In the genomic region with DNA sequence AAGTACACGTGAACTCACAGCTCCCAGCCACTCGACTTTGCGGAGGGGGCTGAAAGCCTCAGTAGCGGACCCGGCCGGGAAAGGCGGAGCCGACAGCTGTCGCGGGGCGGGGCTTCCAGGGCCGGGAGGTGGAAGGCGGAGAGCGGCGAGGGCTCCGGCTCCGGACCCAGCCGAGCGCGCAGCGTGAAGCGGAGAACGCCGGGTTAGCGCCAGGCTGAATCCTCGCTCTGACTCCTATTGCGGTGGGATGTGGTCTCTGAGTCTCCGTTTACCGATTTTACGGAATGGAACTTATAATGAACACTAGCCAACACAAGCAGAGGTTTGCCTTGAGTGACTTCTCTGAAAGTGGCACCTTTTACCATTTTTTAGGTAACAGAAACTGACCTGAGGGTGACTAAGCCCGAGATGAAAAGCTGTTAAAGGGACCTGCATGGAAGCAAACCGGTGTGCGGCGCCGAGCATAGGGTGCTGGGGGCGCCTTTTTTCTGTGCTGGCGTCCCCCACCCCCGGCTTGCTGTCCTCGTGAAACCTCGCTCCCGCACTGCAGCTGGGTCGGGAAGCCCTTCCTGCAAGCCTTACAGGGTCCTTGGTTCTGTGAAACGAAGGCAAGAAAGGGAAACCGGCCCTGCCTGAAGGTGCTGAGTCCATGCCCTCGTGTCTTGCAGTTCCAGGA, we compare ENCODE assay signal across 8 cellular contexts.
A peak's percentile ranks its signal among the peaks of the same experiment; 100 is the strongest.
DNase-seq lines count a peak whose midpoint lies in the region; ATAC-seq and TF ChIP-seq lines count a peak whose summit lies in the region.

No MANE protein-coding gene starts in this region.

- H3K4me3 ChIP-seq in HAP-1 = peak overlapping the region; percentile 31
- peak overlapping the region; percentile 28 for H3K4me3 ChIP-seq in WI38 (ENCODE audit: low read depth, low read length)
- H3K4me3 ChIP-seq in fibroblast of villous mesenchyme (ENCODE audit: low read depth, low read length) = peak overlapping the region; percentile 54
- peak overlapping the region; percentile 17 for H3K4me3 ChIP-seq in neuron (ENCODE audit: low read length)

- H2AFZ ChIP-seq in neuron (ENCODE audit: low read depth, low read length) = peak overlapping the region; percentile 14

- H3K4me1 ChIP-seq in HAP-1 (peaks cover 9% of the 10 kb centered on the region), neuron (ENCODE audit: insufficient read depth, low read length) (peaks cover 7% of the 10 kb centered on the region)

- H3K27me3 ChIP-seq in HAP-1 (ENCODE audit: low read depth) (no peaks in the 10 kb centered on the region), neuron (ENCODE audit: insufficient read depth, low read length) (peaks cover 28% of the 10 kb centered on the region)

- TF ChIP-seq CTCF in WI38 (IDR thresholded peaks at IDR 0.05; ENCODE audit: low read depth, low read length) (no peak), fibroblast of villous mesenchyme (IDR thresholded peaks at IDR 0.05; ENCODE audit: insufficient read depth, low read depth, low read length) (no peak)

- in situ Hi-C loops in HAP-1 (cut with MboI; ENCODE audit: low sequenced_read_pairs) = loop anchor here (5.0 kb wide), 1 partner anchor 78 kb away; no protein-coding TSS in a partner anchor

- DNase-seq in Ammon's horn (ENCODE audit: low spot score) (peak; percentile 33), HAP-1 (ENCODE audit: low spot score in 2 of 2) (peak; percentile 51 to 88), fibroblast of villous mesenchyme (ENCODE audit: low read depth) (peak; percentile 7)

- no peaks in the 10 kb centered on the region for H3K9me3 ChIP-seq in HAP-1
- H3K9me3 ChIP-seq in neuron (ENCODE audit: low read length) = no peaks in the 10 kb centered on the region

- H3K36me3 ChIP-seq in HAP-1 (replicated peaks) = no peaks in the 10 kb centered on the region
- H3K36me3 ChIP-seq in neuron (ENCODE audit: insufficient read depth, low read length) = no peaks in the 10 kb centered on the region

- no peak for ATAC-seq in HG02798 (IDR thresholded peaks at IDR 0.05; ENCODE audit: poor library complexity, unreplicated experiment)
- ATAC-seq in HG02571 (IDR thresholded peaks at IDR 0.05; ENCODE audit: unreplicated experiment) = no peak
- ATAC-seq in HG03025 (IDR thresholded peaks at IDR 0.05; ENCODE audit: low FRiP score, unreplicated experiment) = no peak

Comparison
In these comparisons a context has a peak if more than half of its experiments do, and no peak if none do; other contexts are left out.
1. DNase-seq: peak in every context shown above with its lines; median percentile 70 in HAP-1; 33 in Ammon's horn; 7 in fibroblast of villous mesenchyme.